20 cellular contexts compared by ENCODE assay signal in the genomic region with DNA sequence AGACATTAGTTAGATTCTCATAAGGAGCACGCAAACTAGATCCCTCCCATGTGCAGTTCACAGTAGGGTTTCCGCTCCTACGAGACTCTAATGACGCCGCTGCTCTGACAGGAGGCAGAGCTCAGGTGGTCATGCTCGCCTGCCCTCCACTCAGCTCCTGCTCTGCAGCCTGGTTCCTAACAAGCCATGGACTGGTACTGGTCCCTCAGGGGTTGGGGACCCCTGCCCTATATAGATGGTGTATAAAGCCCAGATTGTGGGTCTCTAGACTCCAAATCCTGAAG. TPM values are rescaled to one million over a fixed set of nuclear protein-coding genes. Genes with fewer than 3 reads are reported as not detected.
DNase-seq lines count a peak whose midpoint lies in the region; ATAC-seq and TF ChIP-seq lines count a peak whose summit lies in the region.
"Had no signal": no experiment of that assay in that cellular context is flagged by ENCODE, and none has a peak within 500 bp of the region (broad histone marks: within the 10 kb centered on the region; RNA-seq: fewer than 3 reads in every experiment).

No MANE protein-coding gene starts in this region.

- 78 to 86% methylated on average over 6 of the region's 6 CpGs for WGBS in tibial nerve, 2 donors

- H3K4me3 Mint-ChIP-seq in GM23338 = no peak overlapping the region
- no peak overlapping the region for H3K4me3 Mint-ChIP-seq in activated naive CD8-positive, alpha-beta T cell treated with anti-CD3 and anti-CD28 coated beads, Interleukin-2, amount 50 U/mL, for 24 hours
- H3K4me3 Mint-ChIP-seq: CD4-positive, CD25-positive, alpha-beta regulatory T cell; T-helper 1 cell treated with Interleukin-12 subunit alpha and Interleukin-12 subunit beta and Interleukin-4 antibody, amounts not matched to agents 30 μg/mL and 1 μg/mL, for 36 hours had no signal

- no peaks in the 10 kb centered on the region for H3K9me2 ChIP-seq in GM23338 (ENCODE audit: insufficient read depth)

- no peaks in the 10 kb centered on the region for H3K79me2 ChIP-seq in GM23338 (replicated peaks; ENCODE audit: insufficient read depth)

- H3K4me3 ChIP-seq in GM23338 (no peak overlapping the region), tibial nerve (no peak overlapping the region)
- H3K4me3 ChIP-seq: GM23248 had no signal

- H3K4me1 Mint-ChIP-seq in GM23338 = peaks cover 27% of the 10 kb centered on the region
- no peaks in the 10 kb centered on the region for H3K4me1 Mint-ChIP-seq in activated naive CD8-positive, alpha-beta T cell treated with anti-CD3 and anti-CD28 coated beads, Interleukin-2, amount 50 U/mL, for 24 hours
- H3K4me1 Mint-ChIP-seq: CD4-positive, CD25-positive, alpha-beta regulatory T cell had no signal

- peaks cover under 1% of the 10 kb centered on the region for H3K27me3 Mint-ChIP-seq in GM23338 (ENCODE audit: insufficient read depth, low read depth, poor library complexity)
- H3K27me3 Mint-ChIP-seq in activated naive CD8-positive, alpha-beta T cell treated with anti-CD3 and anti-CD28 coated beads, Interleukin-2, amount 50 U/mL, for 24 hours = no peaks in the 10 kb centered on the region

- no peak for TF ChIP-seq POLR2A in tibial nerve (IDR thresholded peaks at IDR 0.05)

- H3K4me2 ChIP-seq in GM23338 = no peak overlapping the region
- H3K4me2 ChIP-seq: KMS-11 had no signal

- no peak overlapping the region for H3K27ac ChIP-seq in GM23338 (ENCODE audit: low read depth)
- no peak overlapping the region for H3K27ac ChIP-seq in tibial nerve
- H3K27ac ChIP-seq: GM23248, KMS-11, RWPE1 had no signal

- no peak for TF ChIP-seq EP300 in tibial nerve (IDR thresholded peaks at IDR 0.05)

- no peaks in the 10 kb centered on the region for H3K36me3 Mint-ChIP-seq in GM23338 (ENCODE audit: low read depth)
- H3K36me3 Mint-ChIP-seq in activated naive CD8-positive, alpha-beta T cell treated with anti-CD3 and anti-CD28 coated beads, Interleukin-2, amount 50 U/mL, for 24 hours (ENCODE audit: low read depth) = no peaks in the 10 kb centered on the region
- H3K36me3 Mint-ChIP-seq: CD4-positive, CD25-positive, alpha-beta regulatory T cell had no signal

- H3F3A ChIP-seq in GM23338 (replicated peaks; ENCODE audit: low read depth) = no peaks in the 10 kb centered on the region

- no peak overlapping the region for H3K27ac Mint-ChIP-seq in GM23338
- H3K27ac Mint-ChIP-seq in activated naive CD8-positive, alpha-beta T cell treated with anti-CD3 and anti-CD28 coated beads, Interleukin-2, amount 50 U/mL, for 24 hours = no peak overlapping the region
- H3K27ac Mint-ChIP-seq: CD4-positive, CD25-positive, alpha-beta regulatory T cell; T-helper 1 cell treated with Interleukin-12 subunit alpha and Interleukin-12 subunit beta and Interleukin-4 antibody, amounts not matched to agents 30 μg/mL and 1 μg/mL, for 36 hours had no signal

- H3K9me3 ChIP-seq in tibial nerve = peaks cover 0 to 5% (median 0%) of the 10 kb centered on the region in 4 donors
- H3K9me3 ChIP-seq: Caco-2 had no signal

- H4K20me1 ChIP-seq in GM23338 (replicated peaks; ENCODE audit: insufficient read depth) = no peaks in the 10 kb centered on the region

- DNase-seq in GM23338 (ENCODE audit: low spot score) (no peak), NCI-H748 treated with DMSO at 0.1 percent for 48 hours (lab: John Stamatoyannopoulos, UW) (peak; percentile 48), tibial nerve (ENCODE audit: low spot score in 2 of 2) (no peak), D341Med (ENCODE audit: low spot score) (no peak)
- no peak for DNase-seq in central memory CD4-positive, alpha-beta T cell
- DNase-seq in activated naive CD8-positive, alpha-beta T cell treated with anti-CD3 and anti-CD28 coated beads, Interleukin-2, amount 50 U/mL, for 24 hours = no peak
- DNase-seq: ACHN; AML-193; Caco-2; CD4-positive, CD25-positive, alpha-beta regulatory T cell; GM23248; NCI-H1092 treated with DMSO at 0.1 percent for 48 hours; NCI-H1694 treated with DMSO at 0.1 percent for 48 hours; NCI-H226; NCI-H524 treated with DMSO at 0.1 percent for 48 hours; PC-3 had no signal

- TF ChIP-seq CTCF in GM23338 (conservative IDR thresholded peaks at IDR 0.05; ENCODE audit: low read depth in 2 of 2) (no peak), tibial nerve (IDR thresholded peaks at IDR 0.05) (no peak)

- ATAC-seq in GM23338 (peak; percentile 35), HG03432 (IDR thresholded peaks at IDR 0.05; ENCODE audit: unreplicated experiment) (peak; percentile 37)
- no peak for ATAC-seq in activated naive CD8-positive, alpha-beta T cell treated with anti-CD3 and anti-CD28 coated beads, Interleukin-2, amount 50 U/mL, for 24 hours
- ATAC-seq: PC-3 had no signal

- H3K9me3 Mint-ChIP-seq in GM23338 = no peaks in the 10 kb centered on the region
- H3K9me3 Mint-ChIP-seq in activated naive CD8-positive, alpha-beta T cell treated with anti-CD3 and anti-CD28 coated beads, Interleukin-2, amount 50 U/mL, for 24 hours = no peaks in the 10 kb centered on the region
- H3K9me3 Mint-ChIP-seq: T-helper 1 cell treated with Interleukin-12 subunit alpha and Interleukin-12 subunit beta and Interleukin-4 antibody, amounts not matched to agents 30 μg/mL and 1 μg/mL, for 36 hours had no signal

- H3K36me3 ChIP-seq in GM23338 (ENCODE audit: insufficient read depth) (no peaks in the 10 kb centered on the region), tibial nerve (no peaks in the 10 kb centered on the region)

- H3K4me1 ChIP-seq in GM23338 (ENCODE audit: insufficient read depth) (peaks cover 9% of the 10 kb centered on the region), tibial nerve (no peaks in the 10 kb centered on the region)

- H3K27me3 ChIP-seq in GM23338 (ENCODE audit: insufficient read depth) (no peaks in the 10 kb centered on the region), tibial nerve (no peaks in the 10 kb centered on the region)

- peak overlapping the region; percentile 1; the same call in 1 of the 2 replicates for H2AFZ ChIP-seq in GM23338
- H2AFZ ChIP-seq: GM23248 had no signal

TF ChIP-seq in GM23338, 12 proteins besides CTCF, POLR2A, EP300 and RAD21 (continues in another document):
- TF ChIP-seq CREB1 (CRISPR knock-in tag; IDR thresholded peaks at IDR 0.05; ENCODE audit: low read depth) (no peak), POLR2AphosphoS5 (IDR thresholded peaks at IDR 0.05; ENCODE audit: low read depth) (no peak), ZNF331 (CRISPR knock-in tag; IDR thresholded peaks at IDR 0.05; ENCODE audit: low read depth) (no peak), ETS1 (IDR thresholded peaks at IDR 0.05) (no peak), STAT1 (IDR thresholded peaks at IDR 0.05; ENCODE audit: unreplicated experiment) (no peak), NANOG (IDR thresholded peaks at IDR 0.05; ENCODE audit: borderline replicate concordance) (no peak), ZNF114 (CRISPR knock-in tag; IDR thresholded peaks at IDR 0.05) (no peak), EZH2phosphoT487 (IDR thresholded peaks at IDR 0.05; ENCODE audit: unreplicated experiment) (no peak), EZH2 (IDR thresholded peaks at IDR 0.05; ENCODE audit: low read depth, unreplicated experiment) (no peak), JUNB (IDR thresholded peaks at IDR 0.05; ENCODE audit: unreplicated experiment) (no peak)
- TF ChIP-seq, protein P1, sequence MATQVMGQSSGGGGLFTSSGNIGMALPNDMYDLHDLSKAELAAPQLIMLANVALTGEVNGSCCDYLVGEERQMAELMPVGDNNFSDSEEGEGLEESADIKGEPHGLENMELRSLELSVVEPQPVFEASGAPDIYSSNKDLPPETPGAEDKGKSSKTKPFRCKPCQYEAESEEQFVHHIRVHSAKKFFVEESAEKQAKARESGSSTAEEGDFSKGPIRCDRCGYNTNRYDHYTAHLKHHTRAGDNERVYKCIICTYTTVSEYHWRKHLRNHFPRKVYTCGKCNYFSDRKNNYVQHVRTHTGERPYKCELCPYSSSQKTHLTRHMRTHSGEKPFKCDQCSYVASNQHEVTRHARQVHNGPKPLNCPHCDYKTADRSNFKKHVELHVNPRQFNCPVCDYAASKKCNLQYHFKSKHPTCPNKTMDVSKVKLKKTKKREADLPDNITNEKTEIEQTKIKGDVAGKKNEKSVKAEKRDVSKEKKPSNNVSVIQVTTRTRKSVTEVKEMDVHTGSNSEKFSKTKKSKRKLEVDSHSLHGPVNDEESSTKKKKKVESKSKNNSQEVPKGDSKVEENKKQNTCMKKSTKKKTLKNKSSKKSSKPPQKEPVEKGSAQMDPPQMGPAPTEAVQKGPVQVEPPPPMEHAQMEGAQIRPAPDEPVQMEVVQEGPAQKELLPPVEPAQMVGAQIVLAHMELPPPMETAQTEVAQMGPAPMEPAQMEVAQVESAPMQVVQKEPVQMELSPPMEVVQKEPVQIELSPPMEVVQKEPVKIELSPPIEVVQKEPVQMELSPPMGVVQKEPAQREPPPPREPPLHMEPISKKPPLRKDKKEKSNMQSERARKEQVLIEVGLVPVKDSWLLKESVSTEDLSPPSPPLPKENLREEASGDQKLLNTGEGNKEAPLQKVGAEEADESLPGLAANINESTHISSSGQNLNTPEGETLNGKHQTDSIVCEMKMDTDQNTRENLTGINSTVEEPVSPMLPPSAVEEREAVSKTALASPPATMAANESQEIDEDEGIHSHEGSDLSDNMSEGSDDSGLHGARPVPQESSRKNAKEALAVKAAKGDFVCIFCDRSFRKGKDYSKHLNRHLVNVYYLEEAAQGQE (IDR thresholded peaks at IDR 0.05; ENCODE audit: unreplicated experiment) = no peak

RNA-seq across cellular contexts. Expression of gene LYRM9, which starts 52.1 kb away (rescaled TPM):
- total RNA-seq in GM23338 (2014; rRNA removed; shearing (Covaris generic)) = 4.7 and 9.8 TPM in 2 replicates
- 6.2 and 6.3 TPM in 2 replicates for polyA plus RNA-seq in GM23338 (2016; fragmentation: Nextera tagmentation; extraction: Ambion mirVana)
- total RNA-seq in tibial nerve = 10 to 100 TPM; 34.1 to 49.6 (median 37.7) TPM
